ENCODE assay signal across 8 cellular contexts in the genomic region with DNA sequence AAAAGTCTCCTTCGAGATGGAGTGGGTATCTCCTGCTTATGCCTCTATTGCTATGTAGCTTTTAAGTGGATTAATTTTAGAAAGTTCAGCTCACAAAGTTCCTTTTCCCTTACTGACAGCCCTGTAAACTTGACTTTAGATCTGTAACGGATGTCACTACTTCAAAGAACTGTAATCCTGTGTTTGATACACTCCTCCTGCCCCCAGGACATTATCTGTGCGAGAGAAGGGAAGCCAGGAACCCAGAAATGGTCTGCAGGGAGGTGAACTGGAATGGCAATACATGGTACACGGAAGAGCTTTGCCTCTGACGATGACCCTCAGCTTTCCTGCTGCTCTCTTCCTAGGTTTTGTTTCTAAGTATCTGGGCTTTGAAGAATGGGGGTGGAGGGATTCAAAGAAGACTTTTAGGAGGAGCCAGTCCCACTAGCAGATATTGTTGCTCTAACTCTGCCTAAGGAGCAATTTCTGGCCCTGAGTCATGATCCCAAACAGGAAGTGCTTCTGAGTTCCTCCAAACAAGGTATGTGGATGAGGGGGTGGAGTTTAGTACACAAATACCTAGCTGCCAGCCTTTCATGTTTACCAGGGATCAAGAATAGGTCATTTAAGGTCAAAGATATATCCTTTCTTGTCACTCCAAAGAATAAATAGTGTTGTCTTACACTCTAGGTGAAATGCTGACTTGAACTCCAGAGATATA. TPM values are rescaled to one million over a fixed set of nuclear protein-coding genes. Genes with fewer than 3 reads are reported as not detected.
A peak's percentile ranks its signal among the peaks of the same experiment; 100 is the strongest.
DNase-seq lines count a peak whose midpoint lies in the region; ATAC-seq, FAIRE-seq and TF ChIP-seq lines count a peak whose summit lies in the region.

No MANE protein-coding gene starts in this region.

- ATAC-seq in GM21367 (IDR thresholded peaks at IDR 0.05; ENCODE audit: unreplicated experiment), result no peak

- H3K9me3 ChIP-seq in duodenal mucosa (ENCODE audit: control insufficient read depth in 1 of 2, low read length in 2 of 2), result no peaks in the 10 kb centered on the region
- no peaks in the 10 kb centered on the region for H3K9me3 ChIP-seq in ascending aorta

- H3K4me1 ChIP-seq in duodenal mucosa (ENCODE audit: control insufficient read depth in 1 of 2, insufficient read depth in 2 of 2, low read length in 2 of 2) (peaks cover 21 to 42% of the 10 kb centered on the region in 2 donors), ascending aorta (peaks cover 0 to 8% of the 10 kb centered on the region in 2 donors)

- H3K4me3 ChIP-seq in duodenal mucosa (ENCODE audit: low read depth in 1 of 2, low read length in 2 of 2) (no peak overlapping the region), ascending aorta (no peak overlapping the region)

- H3K9ac ChIP-seq in duodenal mucosa (ENCODE audit: low read depth in 1 of 2, low read length in 2 of 2), result no peak overlapping the region

- peaks cover 48% of the 10 kb centered on the region for H3K4me1 Mint-ChIP-seq in nephron progenitor cell

- no peak overlapping the region for H3K4me3 Mint-ChIP-seq in nephron progenitor cell

- DNase-seq in GM12892 (ENCODE audit: insufficient read length) (no peak), NCI-H460 (ENCODE audit: extremely low read depth, low read depth) (peak; percentile 13), nephron progenitor cell (no peak), NCI-H1436 (lab: John Stamatoyannopoulos, UW) (no peak), amniotic stem cell (lab: John Stamatoyannopoulos, UW) (no peak), ascending aorta (ENCODE audit: low spot score in 2 of 2) (no peak)

- peaks cover 3% of the 10 kb centered on the region for H3K27me3 Mint-ChIP-seq in nephron progenitor cell (ENCODE audit: low read depth, poor library complexity)

- TF ChIP-seq CTCF in nephron progenitor cell (IDR thresholded peaks at IDR 0.05) (no peak), ascending aorta (IDR thresholded peaks at IDR 0.05) (no peak)

- H3K27ac ChIP-seq in duodenal mucosa (ENCODE audit: low read depth, low read length) (peak overlapping the region; percentile 6), ascending aorta (no peak overlapping the region)

- TF ChIP-seq POLR2A in GM12892 (IDR thresholded peaks at IDR 0.05; ENCODE audit: low read depth, low read length), result no peak

- peaks cover 15% of the 10 kb centered on the region for H3K9me3 Mint-ChIP-seq in nephron progenitor cell

- intact Hi-C loops in ascending aorta (cut with DNase I), result no loop called here

- peak overlapping the region; percentile 98 for H3K27ac Mint-ChIP-seq in nephron progenitor cell

- H3K36me3 ChIP-seq in duodenal mucosa (ENCODE audit: control insufficient read depth in 1 of 2, insufficient read depth in 2 of 2, low read length in 2 of 2), result no peaks in the 10 kb centered on the region
- no peaks in the 10 kb centered on the region for H3K36me3 ChIP-seq in ascending aorta

- FAIRE-seq in GM12892 (lab: Jason Lieb, UNC), result peak; percentile 33

- H3K27me3 ChIP-seq in duodenal mucosa (ENCODE audit: control insufficient read depth in 1 of 2, insufficient read depth in 2 of 2, low read length in 2 of 2) (no peaks in the 10 kb centered on the region), ascending aorta (no peaks in the 10 kb centered on the region)

- H3K36me3 Mint-ChIP-seq in nephron progenitor cell (ENCODE audit: low read depth), result peaks cover 6% of the 10 kb centered on the region

RNA-seq across cellular contexts. Expression of a gene that starts 43.4 kb away (rescaled TPM):
- polyA plus RNA-seq in GM12892 (2012; ENCODE audit: missing spikeins), result not detected
- not detected in 2 replicates for total RNA-seq in NCI-H460 (2014; rRNA removed; shearing (Covaris generic))
- not detected in 2 replicates for polyA plus RNA-seq in NCI-H460 (2014; cell fraction: nucleus; rRNA removed)
- total RNA-seq in ascending aorta, result not detected
